Comparison of ENCODE assay signal across 18 cellular contexts in genomic region chr20:1214838-1215261, GRCh38. TPM values are rescaled to one million over a fixed set of nuclear protein-coding genes. Genes with fewer than 3 reads are reported as not detected.
DNase-seq lines count a peak whose midpoint lies in the region; ATAC-seq and TF ChIP-seq lines count a peak whose summit lies in the region.
"Had no signal": no experiment of that assay in that cellular context is flagged by ENCODE, and none has a peak within 500 bp of the region (broad histone marks: within the 10 kb centered on the region; RNA-seq: fewer than 3 reads in every experiment).

No MANE protein-coding gene starts in this region.

- TF ChIP-seq CTCF in AG04450 (IDR thresholded peaks at IDR 0.05; ENCODE audit: low read depth, low read length) (no peak), coronary artery (IDR thresholded peaks at IDR 0.05) (no peak)

- H3K27ac ChIP-seq in AG04450 (ENCODE audit: low read depth, low read length): no peak overlapping the region
- no peak overlapping the region for H3K27ac ChIP-seq in coronary artery
- H3K27ac ChIP-seq: BLaER1 treated with 17β-estradiol and CSF1 and Interleukin-3, amounts not matched to agents 10 nM and 100 nM had no signal

- H3K36me3 Mint-ChIP-seq in activated CD4-positive, alpha-beta T cell treated with anti-CD3 and anti-CD28 coated beads, Interleukin-2, amount 10 ng/mL, durations not matched to agents 7 days and 5 days (ENCODE audit: low read depth): no peaks in the 10 kb centered on the region
- no peaks in the 10 kb centered on the region for H3K36me3 Mint-ChIP-seq in activated T-helper 1 cell treated with anti-CD3 and anti-CD28 coated beads, Interleukin-12 subunit alpha, Interleukin-12 subunit beta, Interleukin-2, Interleukin-4 antibody, amounts not matched to agents 30 ng/mL and 10 ng/mL and 1 ng/mL, durations not matched to agents 14 hours and 24 hours and 36 hours (ENCODE audit: low read depth)
- no peaks in the 10 kb centered on the region for H3K36me3 Mint-ChIP-seq in natural killer cell treated with Interleukin-12 subunit alpha and Interleukin-12 subunit beta and Interleukin-15 and Interleukin-18, amount 100 ng/mL, for 72 hours

- no peaks in the 10 kb centered on the region for H3K9me3 Mint-ChIP-seq in activated CD4-positive, alpha-beta T cell treated with anti-CD3 and anti-CD28 coated beads, Interleukin-2, amount 10 ng/mL, durations not matched to agents 7 days and 5 days
- H3K9me3 Mint-ChIP-seq in activated T-helper 1 cell treated with anti-CD3 and anti-CD28 coated beads, Interleukin-12 subunit alpha, Interleukin-12 subunit beta, Interleukin-2, Interleukin-4 antibody, amounts not matched to agents 30 ng/mL and 10 ng/mL and 1 ng/mL, durations not matched to agents 14 hours and 24 hours and 36 hours: no peaks in the 10 kb centered on the region
- no peaks in the 10 kb centered on the region for H3K9me3 Mint-ChIP-seq in natural killer cell treated with Interleukin-12 subunit alpha and Interleukin-12 subunit beta and Interleukin-15 and Interleukin-18, amount 100 ng/mL, for 72 hours

- no peak overlapping the region for H3K4me3 Mint-ChIP-seq in activated CD4-positive, alpha-beta T cell treated with anti-CD3 and anti-CD28 coated beads, Interleukin-2, amount 10 ng/mL, durations not matched to agents 7 days and 5 days
- H3K4me3 Mint-ChIP-seq in activated T-helper 1 cell treated with anti-CD3 and anti-CD28 coated beads, Interleukin-12 subunit alpha, Interleukin-12 subunit beta, Interleukin-2, Interleukin-4 antibody, amounts not matched to agents 30 ng/mL and 10 ng/mL and 1 ng/mL, durations not matched to agents 14 hours and 24 hours and 36 hours: peak overlapping the region; percentile 37
- H3K4me3 Mint-ChIP-seq in natural killer cell treated with Interleukin-12 subunit alpha and Interleukin-12 subunit beta and Interleukin-15 and Interleukin-18, amount 100 ng/mL, for 72 hours: no peak overlapping the region

- peaks cover 28% of the 10 kb centered on the region for H3K27me3 ChIP-seq in AG04450 (ENCODE audit: control insufficient read depth, insufficient read depth, low read length)
- H3K27me3 ChIP-seq: BLaER1 treated with 17β-estradiol and CSF1 and Interleukin-3, amounts not matched to agents 10 nM and 100 nM had no signal

- H3K4me3 ChIP-seq in AG04450 (ENCODE audit: low read depth, low read length): no peak overlapping the region
- H3K4me3 ChIP-seq in coronary artery: no peak overlapping the region
- H3K4me3 ChIP-seq: BLaER1 treated with 17β-estradiol and CSF1 and Interleukin-3, amounts not matched to agents 10 nM and 100 nM; GM12878; MG63 had no signal

- intact Hi-C loops in activated T-helper 1 cell treated with anti-CD3 and anti-CD28 coated beads, Interleukin-12 subunit alpha, Interleukin-12 subunit beta, Interleukin-2, Interleukin-4 antibody, amounts not matched to agents 30 ng/mL and 10 ng/mL and 1 ng/mL, durations not matched to agents 14 hours and 24 hours and 36 hours (cut with micrococcal nuclease): loop anchor here (1.0 to 5.0 kb wide), 5 partner anchors 10 to 396 kb away; partner anchors contain the start of gene FKBP1A

- no peak for DNase-seq in activated CD4-positive, alpha-beta T cell treated with anti-CD3 and anti-CD28 coated beads, Interleukin-2, amount 10 ng/mL, durations not matched to agents 7 days and 5 days
- no peak for DNase-seq in activated CD4-positive, alpha-beta T cell treated with anti-CD3 and anti-CD28 coated beads for 48 hours
- DNase-seq in AG04450 (ENCODE audit: low read depth, low spot score): peak; percentile 8
- DNase-seq in activated T-helper 1 cell treated with anti-CD3 and anti-CD28 coated beads, Interleukin-12 subunit alpha, Interleukin-12 subunit beta, Interleukin-2, Interleukin-4 antibody, amounts not matched to agents 30 ng/mL and 10 ng/mL and 1 ng/mL, durations not matched to agents 14 hours and 24 hours and 36 hours (ENCODE audit: low spot score): no peak
- peak; percentile 60 for DNase-seq in iris pigment epithelial cell (ENCODE audit: low read depth)
- no peak for DNase-seq in natural killer cell treated with Interleukin-12 subunit alpha and Interleukin-12 subunit beta and Interleukin-15 and Interleukin-18, amount 100 ng/mL, for 72 hours (ENCODE audit: low spot score)
- DNase-seq in coronary artery (ENCODE audit: low spot score): no peak
- DNase-seq: DMS 273 treated with DMSO at 0.1 percent for 48 hours, GDM1, MG63, NCI-H1092, NCI-H146, NCI-H2081, NCI-H510A treated with DMSO at 0.1 percent for 48 hours, NCI-H82 had no signal

- H3K4me1 Mint-ChIP-seq in activated CD4-positive, alpha-beta T cell treated with anti-CD3 and anti-CD28 coated beads, Interleukin-2, amount 10 ng/mL, durations not matched to agents 7 days and 5 days: peaks cover 34% of the 10 kb centered on the region
- peaks cover 38% of the 10 kb centered on the region for H3K4me1 Mint-ChIP-seq in activated T-helper 1 cell treated with anti-CD3 and anti-CD28 coated beads, Interleukin-12 subunit alpha, Interleukin-12 subunit beta, Interleukin-2, Interleukin-4 antibody, amounts not matched to agents 30 ng/mL and 10 ng/mL and 1 ng/mL, durations not matched to agents 14 hours and 24 hours and 36 hours (ENCODE audit: low read depth)
- H3K4me1 Mint-ChIP-seq in natural killer cell treated with Interleukin-12 subunit alpha and Interleukin-12 subunit beta and Interleukin-15 and Interleukin-18, amount 100 ng/mL, for 72 hours (ENCODE audit: low read depth in 2 of 2): peaks cover 0 to 4% of the 10 kb centered on the region in 2 donors

- POLR2A ChIA-PET in activated CD4-positive, alpha-beta T cell treated with anti-CD3 and anti-CD28 coated beads, Interleukin-2, amount 10 ng/mL, durations not matched to agents 7 days and 5 days (lab: Charles Lee): no interaction called here
- POLR2A ChIA-PET in AG04450 (lab: Yijun Ruan, JAX): no interaction called here

- no peaks in the 10 kb centered on the region for H3K9me3 ChIP-seq in AG04450 (ENCODE audit: control insufficient read depth, insufficient read depth, low read length)
- H3K9me3 ChIP-seq: BLaER1 treated with 17β-estradiol and CSF1 and Interleukin-3, amounts not matched to agents 10 nM and 100 nM; MG63 had no signal

- CTCF ChIA-PET in activated CD4-positive, alpha-beta T cell treated with anti-CD3 and anti-CD28 coated beads, Interleukin-2, amount 10 ng/mL, durations not matched to agents 7 days and 5 days (lab: Charles Lee): interaction anchor here (0.9 kb wide), 1 partner anchor 229 kb away, joined by 3 read pairs; no protein-coding TSS in a partner anchor
- CTCF ChIA-PET in AG04450 (lab: Charles Lee): interaction anchor here (2.3 kb wide), 1 partner anchor 13 kb away, joined by 8 read pairs; no protein-coding TSS in a partner anchor

- peak overlapping the region; percentile 82 for H3K27ac Mint-ChIP-seq in activated CD4-positive, alpha-beta T cell treated with anti-CD3 and anti-CD28 coated beads, Interleukin-2, amount 10 ng/mL, durations not matched to agents 7 days and 5 days
- no peak overlapping the region for H3K27ac Mint-ChIP-seq in activated T-helper 1 cell treated with anti-CD3 and anti-CD28 coated beads, Interleukin-12 subunit alpha, Interleukin-12 subunit beta, Interleukin-2, Interleukin-4 antibody, amounts not matched to agents 30 ng/mL and 10 ng/mL and 1 ng/mL, durations not matched to agents 14 hours and 24 hours and 36 hours
- H3K27ac Mint-ChIP-seq in natural killer cell treated with Interleukin-12 subunit alpha and Interleukin-12 subunit beta and Interleukin-15 and Interleukin-18, amount 100 ng/mL, for 72 hours: no peak overlapping the region

- ATAC-seq in natural killer cell treated with Interleukin-12 subunit alpha and Interleukin-12 subunit beta and Interleukin-15 and Interleukin-18, amount 100 ng/mL, for 72 hours: no peak
- ATAC-seq: GM12878 had no signal

- peaks cover 22% of the 10 kb centered on the region for H3K27me3 Mint-ChIP-seq in activated CD4-positive, alpha-beta T cell treated with anti-CD3 and anti-CD28 coated beads, Interleukin-2, amount 10 ng/mL, durations not matched to agents 7 days and 5 days
- H3K27me3 Mint-ChIP-seq in activated T-helper 1 cell treated with anti-CD3 and anti-CD28 coated beads, Interleukin-12 subunit alpha, Interleukin-12 subunit beta, Interleukin-2, Interleukin-4 antibody, amounts not matched to agents 30 ng/mL and 10 ng/mL and 1 ng/mL, durations not matched to agents 14 hours and 24 hours and 36 hours (ENCODE audit: insufficient read depth): peaks cover 18% of the 10 kb centered on the region
- peaks cover 48 to 49% of the 10 kb centered on the region in 2 donors for H3K27me3 Mint-ChIP-seq in natural killer cell treated with Interleukin-12 subunit alpha and Interleukin-12 subunit beta and Interleukin-15 and Interleukin-18, amount 100 ng/mL, for 72 hours

RNA-seq across cellular contexts. Expression of gene RAD21L1, which starts 11.0 kb away (rescaled TPM):
- total RNA-seq in activated CD4-positive, alpha-beta T cell treated with anti-CD3 and anti-CD28 coated beads, Interleukin-2, amount 10 ng/mL, durations not matched to agents 7 days and 5 days: under 1 TPM in 1 of 2 experiments, not detected in 1; 0.27 TPM
- polyA plus RNA-seq in AG04450 (2011; rRNA removed): 0.04 and 0.05 TPM in 2 replicates
- not detected in 2 replicates for polyA minus RNA-seq in AG04450 (2011; rRNA and poly(A)+ RNA removed)
- not detected in 2 replicates for total RNA-seq in activated T-helper 1 cell treated with anti-CD3 and anti-CD28 coated beads, Interleukin-12 subunit alpha, Interleukin-12 subunit beta, Interleukin-2, Interleukin-4 antibody, amounts not matched to agents 30 ng/mL and 10 ng/mL and 1 ng/mL, durations not matched to agents 14 hours and 24 hours and 36 hours
- total RNA-seq in natural killer cell treated with Interleukin-12 subunit alpha and Interleukin-12 subunit beta and Interleukin-15 and Interleukin-18, amount 100 ng/mL, for 72 hours: not detected
- total RNA-seq: GM12878 had no signal
- polyA plus RNA-seq: GM12878 had no signal

RNA-seq across cellular contexts. Expression of gene C20orf202, which starts 11.6 kb away (rescaled TPM):
- total RNA-seq in activated CD4-positive, alpha-beta T cell treated with anti-CD3 and anti-CD28 coated beads, Interleukin-2, amount 10 ng/mL, durations not matched to agents 7 days and 5 days: not detected
- not detected in 2 replicates for polyA plus RNA-seq in AG04450 (2011; rRNA removed)
- not detected in 2 replicates for polyA minus RNA-seq in AG04450 (2011; rRNA and poly(A)+ RNA removed)
- not detected in 2 replicates for total RNA-seq in activated T-helper 1 cell treated with anti-CD3 and anti-CD28 coated beads, Interleukin-12 subunit alpha, Interleukin-12 subunit beta, Interleukin-2, Interleukin-4 antibody, amounts not matched to agents 30 ng/mL and 10 ng/mL and 1 ng/mL, durations not matched to agents 14 hours and 24 hours and 36 hours
- total RNA-seq in natural killer cell treated with Interleukin-12 subunit alpha and Interleukin-12 subunit beta and Interleukin-15 and Interleukin-18, amount 100 ng/mL, for 72 hours: under 1 TPM in 1 of 2 donors, not detected in 1; 0.40 TPM
- total RNA-seq: GM12878, H1 had no signal

RNA-seq across cellular contexts. Expression of gene TMEM74B, which starts 30.1 kb away (rescaled TPM):
- total RNA-seq in activated CD4-positive, alpha-beta T cell treated with anti-CD3 and anti-CD28 coated beads, Interleukin-2, amount 10 ng/mL, durations not matched to agents 7 days and 5 days: under 1 TPM in 1 of 2 experiments, not detected in 1; 0.10 TPM
- not detected in 2 replicates for polyA plus RNA-seq in AG04450 (2011; rRNA removed)
- polyA minus RNA-seq in AG04450 (2011; rRNA and poly(A)+ RNA removed): not detected in 2 replicates
- total RNA-seq in activated T-helper 1 cell treated with anti-CD3 and anti-CD28 coated beads, Interleukin-12 subunit alpha, Interleukin-12 subunit beta, Interleukin-2, Interleukin-4 antibody, amounts not matched to agents 30 ng/mL and 10 ng/mL and 1 ng/mL, durations not matched to agents 14 hours and 24 hours and 36 hours: 0.36 and 0.61 TPM in 2 replicates
- not detected for total RNA-seq in natural killer cell treated with Interleukin-12 subunit alpha and Interleukin-12 subunit beta and Interleukin-15 and Interleukin-18, amount 100 ng/mL, for 72 hours
- total RNA-seq: GM12878 had no signal

RNA-seq across cellular contexts. Expression of gene SNPH, which starts 51.2 kb away (rescaled TPM):
- total RNA-seq in activated CD4-positive, alpha-beta T cell treated with anti-CD3 and anti-CD28 coated beads, Interleukin-2, amount 10 ng/mL, durations not matched to agents 7 days and 5 days: 1 to 10 TPM; 7.3 to 8.4 TPM
- 1.5 and 2.6 TPM in 2 replicates for polyA plus RNA-seq in AG04450 (2011; rRNA removed)
- 2.0 and 3.5 TPM in 2 replicates for polyA minus RNA-seq in AG04450 (2011; rRNA and poly(A)+ RNA removed)
- total RNA-seq in activated T-helper 1 cell treated with anti-CD3 and anti-CD28 coated beads, Interleukin-12 subunit alpha, Interleukin-12 subunit beta, Interleukin-2, Interleukin-4 antibody, amounts not matched to agents 30 ng/mL and 10 ng/mL and 1 ng/mL, durations not matched to agents 14 hours and 24 hours and 36 hours: 2.1 and 2.5 TPM in 2 replicates
- total RNA-seq in natural killer cell treated with Interleukin-12 subunit alpha and Interleukin-12 subunit beta and Interleukin-15 and Interleukin-18, amount 100 ng/mL, for 72 hours: 1 to 10 TPM; 1.5 to 1.9 TPM

Comparison
In these comparisons a context has a peak if more than half of its experiments do, and no peak if none do; other contexts are left out.
1. DNase-seq: peak in AG04450 (single experiment) and iris pigment epithelial cell (single experiment); none in activated CD4-positive, alpha-beta T cell treated with anti-CD3 and anti-CD28 coated beads, Interleukin-2, amount 10 ng/mL, durations not matched to agents 7 days and 5 days (single experiment), activated CD4-positive, alpha-beta T cell treated with anti-CD3 and anti-CD28 coated beads for 48 hours (single experiment), activated T-helper 1 cell treated with anti-CD3 and anti-CD28 coated beads, Interleukin-12 subunit alpha, Interleukin-12 subunit beta, Interleukin-2, Interleukin-4 antibody, amounts not matched to agents 30 ng/mL and 10 ng/mL and 1 ng/mL, durations not matched to agents 14 hours and 24 hours and 36 hours (single experiment), natural killer cell treated with Interleukin-12 subunit alpha and Interleukin-12 subunit beta and Interleukin-15 and Interleukin-18, amount 100 ng/mL, for 72 hours (single experiment) and coronary artery (single experiment).